Comparison of ENCODE assay signal across 28 cellular contexts in the genomic region with DNA sequence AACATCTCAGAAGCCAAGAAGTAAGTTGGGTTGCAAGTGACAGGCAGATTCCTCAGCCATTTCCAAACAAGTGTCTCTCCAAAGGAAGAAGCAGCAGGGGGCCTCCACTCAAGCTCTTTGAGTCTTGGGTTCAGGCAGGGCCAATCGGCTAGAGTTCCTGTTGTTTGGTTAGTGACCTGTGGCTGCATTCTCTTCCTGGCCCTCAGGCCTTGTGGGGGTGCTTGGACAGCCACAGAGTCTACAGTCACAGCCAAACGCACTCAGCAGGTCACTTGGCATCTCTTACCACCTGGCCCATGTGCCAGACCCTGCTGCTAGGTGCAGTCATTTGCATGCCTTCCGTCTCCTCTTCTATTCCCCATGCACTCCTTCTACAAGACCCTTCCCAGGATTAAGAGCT.
"Had no signal": no experiment of that assay in that cellular context is flagged by ENCODE, and none has a peak within 500 bp of the region (broad histone marks: within the 10 kb centered on the region; RNA-seq: fewer than 3 reads in every experiment).

No MANE protein-coding gene starts in this region.

- ATAC-seq: activated T-helper 17 cell treated with anti-CD3 and anti-CD28 coated beads, Interleukin-2, amount 50 U/mL, for 72 hours; K562; PC-3; SK-N-SH treated with all-trans-retinoic acid at 6 μM for 48 hours had no signal

- DNase-seq: activated B cell treated with CpG ODN at 0.5 μM for 24 hours; activated CD4-positive, alpha-beta memory T cell treated with anti-CD3 and anti-CD28 coated beads for 36 hours; activated CD4-positive, alpha-beta T cell treated with anti-CD3 and anti-CD28 coated beads, Interleukin-2, amount 10 ng/mL, durations not matched to agents 7 days and 5 days; activated CD8-positive, alpha-beta memory T cell treated with anti-CD3 and anti-CD28 coated beads for 24 hours; activated gamma-delta T cell; activated naive CD4-positive, alpha-beta T cell treated with anti-CD3 and anti-CD28 coated beads for 36 hours; activated T-cell treated with anti-CD3 and anti-CD28 coated beads for 4 hours; activated T-cell treated with anti-CD3 and anti-CD28 coated beads, Interleukin-2, amount 50 U/mL, for 48 hours; brain microvascular endothelial cell; cerebellar nuclear complex; Karpas-422; MM.1S; NCI-H1105; NCI-H1436; NCI-H187 treated with DMSO at 0.1 percent for 48 hours; NCI-H2081 treated with DMSO at 0.1 percent for 48 hours; NCI-H2171 treated with DMSO at 0.1 percent for 48 hours; NCI-H226; NCI-H510A; NCI-H526 treated with DMSO at 0.1 percent for 48 hours; PC-3; SHP77; SW 1271 had no signal

- H3K4me1 Mint-ChIP-seq: activated B cell treated with CpG ODN at 0.5 μM for 24 hours; activated CD4-positive, alpha-beta T cell treated with anti-CD3 and anti-CD28 coated beads, Interleukin-2, amount 10 ng/mL, durations not matched to agents 7 days and 5 days; activated T-helper 17 cell treated with anti-CD3 and anti-CD28 coated beads, Interleukin-2, amount 50 U/mL, for 72 hours had no signal

- H3K4me3 Mint-ChIP-seq: activated B cell treated with CpG ODN at 0.5 μM for 24 hours; activated CD4-positive, alpha-beta memory T cell treated with anti-CD3 and anti-CD28 coated beads for 36 hours; activated CD4-positive, alpha-beta T cell treated with anti-CD3 and anti-CD28 coated beads, Interleukin-2, amount 10 ng/mL, durations not matched to agents 7 days and 5 days; activated naive CD4-positive, alpha-beta T cell treated with anti-CD3 and anti-CD28 coated beads for 36 hours; activated naive CD8-positive, alpha-beta T cell; activated T-helper 17 cell treated with anti-CD3 and anti-CD28 coated beads, Interleukin-2, amount 50 U/mL, for 72 hours; T-helper 2 cell treated with Interferon-gamma antibody and Interleukin-4, amounts not matched to agents 5 μg/mL and 100 μg/mL, for 36 hours had no signal

- H3K9me3 Mint-ChIP-seq: activated B cell treated with CpG ODN at 0.5 μM for 24 hours; activated CD4-positive, alpha-beta memory T cell treated with anti-CD3 and anti-CD28 coated beads for 36 hours; activated CD4-positive, alpha-beta T cell treated with anti-CD3 and anti-CD28 coated beads, Interleukin-2, amount 10 ng/mL, durations not matched to agents 7 days and 5 days; activated naive CD4-positive, alpha-beta T cell treated with anti-CD3 and anti-CD28 coated beads for 36 hours; activated T-helper 17 cell treated with anti-CD3 and anti-CD28 coated beads, Interleukin-2, amount 50 U/mL, for 72 hours; T-helper 2 cell treated with Interferon-gamma antibody and Interleukin-4, amounts not matched to agents 5 μg/mL and 100 μg/mL, for 36 hours had no signal

- H3K27ac Mint-ChIP-seq: activated B cell treated with CpG ODN at 0.5 μM for 24 hours; activated CD4-positive, alpha-beta memory T cell treated with anti-CD3 and anti-CD28 coated beads for 36 hours; activated CD4-positive, alpha-beta T cell treated with anti-CD3 and anti-CD28 coated beads, Interleukin-2, amount 10 ng/mL, durations not matched to agents 7 days and 5 days; activated naive CD4-positive, alpha-beta T cell treated with anti-CD3 and anti-CD28 coated beads for 36 hours; activated naive CD8-positive, alpha-beta T cell; activated T-helper 17 cell treated with anti-CD3 and anti-CD28 coated beads, Interleukin-2, amount 50 U/mL, for 72 hours; T-helper 2 cell treated with Interferon-gamma antibody and Interleukin-4, amounts not matched to agents 5 μg/mL and 100 μg/mL, for 36 hours had no signal

- H3K27me3 Mint-ChIP-seq: activated CD4-positive, alpha-beta memory T cell treated with anti-CD3 and anti-CD28 coated beads for 36 hours had no signal

- H3K36me3 Mint-ChIP-seq: activated CD4-positive, alpha-beta memory T cell treated with anti-CD3 and anti-CD28 coated beads for 36 hours; activated naive CD8-positive, alpha-beta T cell had no signal
